ENCODE assay signal across 11 cellular contexts in genomic region chr2:112692914-112693313, GRCh38. TPM values are rescaled to one million over a fixed set of nuclear protein-coding genes. Genes with fewer than 3 reads are reported as not detected.
DNase-seq lines count a peak whose midpoint lies in the region; ATAC-seq and TF ChIP-seq lines count a peak whose summit lies in the region.
"Had no signal": no experiment of that assay in that cellular context is flagged by ENCODE, and none has a peak within 500 bp of the region (broad histone marks: within the 10 kb centered on the region; RNA-seq: fewer than 3 reads in every experiment).

No MANE protein-coding gene starts in this region.

- peak overlapping the region; percentile 35 for H3K4me3 Mint-ChIP-seq in natural killer cell
- H3K4me3 Mint-ChIP-seq: neural crest cell had no signal

- H3K27me3 ChIP-seq in ascending aorta = no peaks in the 10 kb centered on the region
- H3K27me3 ChIP-seq in colonic mucosa = no peaks in the 10 kb centered on the region

- H3K4me1 Mint-ChIP-seq in natural killer cell = peaks cover 37% of the 10 kb centered on the region in 2 donors

- H3K36me3 ChIP-seq in ascending aorta (no peaks in the 10 kb centered on the region), colonic mucosa (no peaks in the 10 kb centered on the region)

- H3K27ac ChIP-seq in ascending aorta = no peak overlapping the region
- no peak overlapping the region for H3K27ac ChIP-seq in colonic mucosa
- H3K27ac ChIP-seq: C4-2B had no signal

- H3K4me3 ChIP-seq in ascending aorta = no peak overlapping the region
- H3K4me3 ChIP-seq in colonic mucosa = no peak overlapping the region

- peak; percentile 2 for ATAC-seq in HG03354 (IDR thresholded peaks at IDR 0.05; ENCODE audit: poor library complexity, severe bottlenecking, unreplicated experiment)
- ATAC-seq in natural killer cell = no peak
- ATAC-seq in HG02610 (IDR thresholded peaks at IDR 0.05; ENCODE audit: unreplicated experiment) = no peak

- H3K36me3 Mint-ChIP-seq in natural killer cell = no peaks in the 10 kb centered on the region

- no peak overlapping the region for H3K9ac ChIP-seq in colonic mucosa (ENCODE audit: low read depth in 2 of 2, low read length in 2 of 2)

- H3K4me1 ChIP-seq in ascending aorta (no peaks in the 10 kb centered on the region), colonic mucosa (peaks cover 5% of the 10 kb centered on the region)

- no peaks in the 10 kb centered on the region for H3K27me3 Mint-ChIP-seq in natural killer cell (ENCODE audit: low read depth in 2 of 2)

- no peaks in the 10 kb centered on the region for H3K9me3 Mint-ChIP-seq in natural killer cell
- H3K9me3 Mint-ChIP-seq: neural crest cell had no signal

- peak; percentile 47 for DNase-seq in A172 (ENCODE audit: low spot score)
- DNase-seq in activated naive CD4-positive, alpha-beta T cell treated with anti-CD3 and anti-CD28 coated beads, Interleukin-2, amount 50 U/mL, for 16 hours = peak; percentile 24
- no peak for DNase-seq in natural killer cell
- DNase-seq in ascending aorta (ENCODE audit: low spot score in 2 of 2) = no peak
- DNase-seq in NCI-H526 (lab: John Stamatoyannopoulos, UW) = no peak
- no peak for DNase-seq in colonic mucosa
- DNase-seq: NCI-H1092 had no signal

- no peaks in the 10 kb centered on the region for H3K9me3 ChIP-seq in ascending aorta
- H3K9me3 ChIP-seq in colonic mucosa = no peaks in the 10 kb centered on the region

- H3K27ac Mint-ChIP-seq in natural killer cell = peak overlapping the region; percentile 71 to 89

- intact Hi-C loops in natural killer cell (cut with micrococcal nuclease) = loop anchor here (5.0 kb wide), 1 partner anchor 46 kb away; the partner anchor contains the start of gene SLC20A1
- intact Hi-C loops in ascending aorta (cut with DNase I) = no loop called here
- intact Hi-C loops in colonic mucosa (cut with DNase I) = no loop called here

- TF ChIP-seq CTCF in natural killer cell (IDR thresholded peaks at IDR 0.05) (no peak), ascending aorta (IDR thresholded peaks at IDR 0.05) (no peak), colonic mucosa (IDR thresholded peaks at IDR 0.05) (no peak)

RNA-seq across cellular contexts. Expression of gene NT5DC4, which starts 27.9 kb away (rescaled TPM):
- 0.26 TPM in 1 of 2 replicates, not detected in the other for total RNA-seq in A172 (2014; rRNA removed; shearing (Covaris generic))
- 1 to 10 TPM in 1 of 3 donors, under 1 TPM in 1, not detected in 1; 0.45 to 2.0 TPM for total RNA-seq in natural killer cell
- not detected for total RNA-seq in ascending aorta
- total RNA-seq in colonic mucosa = not detected
- total RNA-seq: neural crest cell had no signal

RNA-seq across cellular contexts. Expression of gene SLC20A1, which starts 47.2 kb away (rescaled TPM):
- 112 and 159 TPM in 2 replicates for total RNA-seq in A172 (2014; rRNA removed; shearing (Covaris generic))
- total RNA-seq in natural killer cell (100 to 1,000 TPM; 193 to 241 (median 233) TPM), ascending aorta (18.4 TPM), colonic mucosa (100 to 1,000 TPM in 1 of 2 donors, 10 to 100 TPM in 1; 50.9 to 119 TPM)

Comparison
In these comparisons a context has a peak if more than half of its experiments do, and no peak if none do; other contexts are left out.
1. DNase-seq: peak in A172 (single experiment) and activated naive CD4-positive, alpha-beta T cell treated with anti-CD3 and anti-CD28 coated beads, Interleukin-2, amount 50 U/mL, for 16 hours (single experiment); none in natural killer cell (single experiment), ascending aorta (0 of 2), NCI-H526 (0 of 2) and colonic mucosa (single experiment).